In genomic region chr10:71138126-71138860, GRCh38 we compare ENCODE assay signal across 17 cellular contexts.
DNase-seq lines count a peak whose midpoint lies in the region; ATAC-seq and TF ChIP-seq lines count a peak whose summit lies in the region.
"Had no signal": no experiment of that assay in that cellular context is flagged by ENCODE, and none has a peak within 500 bp of the region (broad histone marks: within the 10 kb centered on the region; RNA-seq: fewer than 3 reads in every experiment).

No MANE protein-coding gene starts in this region.

- 39 to 48% methylated on average over 16 of the region's 16 CpGs for WGBS in heart right ventricle, 2 donors

- no peaks in the 10 kb centered on the region for H3K79me2 ChIP-seq in PC-3 (ENCODE audit: low read length)
- no peaks in the 10 kb centered on the region for H3K79me2 ChIP-seq in osteoblast (ENCODE audit: insufficient read depth, low read length)

- POLR2A ChIA-PET in PC-3 (lab: Charles Lee; ENCODE audit: unreplicated experiment): no interaction called here

- no peak overlapping the region for H3K4me3 Mint-ChIP-seq in activated CD8-positive, alpha-beta memory T cell treated with anti-CD3 and anti-CD28 coated beads, Interleukin-2, amount 10 ng/mL, durations not matched to agents 7 days and 5 days
- H3K4me3 Mint-ChIP-seq: activated B cell treated with CpG ODN at 0.5 μM for 24 hours; central memory CD8-positive, alpha-beta T cell; effector memory CD8-positive, alpha-beta T cell; nephron; stimulated activated naive B cell treated with anti-CD40 and anti-IgM and Interleukin-4, amounts not matched to agents 10 μg/mL and 1 μg/mL and 100 μg/mL, for 72 hours; T-helper 17 cell had no signal

- H3F3A ChIP-seq in PC-3 (ENCODE audit: low read length, unreplicated experiment): no peaks in the 10 kb centered on the region

- H3K36me3 Mint-ChIP-seq in activated CD8-positive, alpha-beta memory T cell treated with anti-CD3 and anti-CD28 coated beads, Interleukin-2, amount 10 ng/mL, durations not matched to agents 7 days and 5 days: no peaks in the 10 kb centered on the region
- H3K36me3 Mint-ChIP-seq: stimulated activated naive B cell treated with anti-CD40 and anti-IgM and Interleukin-4, amounts not matched to agents 10 μg/mL and 1 μg/mL and 100 μg/mL, for 72 hours had no signal

- H4K20me1 ChIP-seq in PC-3 (ENCODE audit: low read length) (no peaks in the 10 kb centered on the region), osteoblast (ENCODE audit: insufficient read depth, low read length) (no peaks in the 10 kb centered on the region)

- H3K9ac ChIP-seq in PC-3 (ENCODE audit: low read length): no peak overlapping the region

- H3K4me1 Mint-ChIP-seq in activated CD8-positive, alpha-beta memory T cell treated with anti-CD3 and anti-CD28 coated beads, Interleukin-2, amount 10 ng/mL, durations not matched to agents 7 days and 5 days: no peaks in the 10 kb centered on the region
- H3K4me1 Mint-ChIP-seq: activated B cell treated with CpG ODN at 0.5 μM for 24 hours; central memory CD8-positive, alpha-beta T cell; stimulated activated naive B cell treated with anti-CD40 and anti-IgM and Interleukin-4, amounts not matched to agents 10 μg/mL and 1 μg/mL and 100 μg/mL, for 72 hours; T-helper 17 cell had no signal

- intact Hi-C loops in heart right ventricle (cut with DNase I): no loop called here
- intact Hi-C loops in vagina (cut with DNase I): no loop called here
- intact Hi-C loops in PC-3 (cut with micrococcal nuclease): no loop called here

- H3K4me2 ChIP-seq in PC-3 (ENCODE audit: low read length): no peak overlapping the region
- H3K4me2 ChIP-seq in osteoblast (ENCODE audit: insufficient read depth, low read length): no peak overlapping the region

- H3K4me3 ChIP-seq in heart right ventricle (no peak overlapping the region), vagina (no peak overlapping the region), PC-3 (ENCODE audit: low read length) (no peak overlapping the region), osteoblast (ENCODE audit: insufficient read depth, low read length) (no peak overlapping the region)
- H3K4me3 ChIP-seq: transverse colon had no signal

- peaks cover 0 to 10% (median 0%) of the 10 kb centered on the region in 9 donors for H3K4me1 ChIP-seq in heart right ventricle
- H3K4me1 ChIP-seq in vagina: no peaks in the 10 kb centered on the region
- H3K4me1 ChIP-seq in PC-3 (ENCODE audit: insufficient read depth, low read length): no peaks in the 10 kb centered on the region
- no peaks in the 10 kb centered on the region for H3K4me1 ChIP-seq in osteoblast (ENCODE audit: insufficient read depth, low read length)
- H3K4me1 ChIP-seq: transverse colon had no signal

- H3K36me3 ChIP-seq in heart right ventricle: no peaks in the 10 kb centered on the region
- no peaks in the 10 kb centered on the region for H3K36me3 ChIP-seq in vagina
- H3K36me3 ChIP-seq in PC-3 (ENCODE audit: low read depth, low read length): no peaks in the 10 kb centered on the region
- H3K36me3 ChIP-seq in osteoblast (ENCODE audit: insufficient read depth, low read length): no peaks in the 10 kb centered on the region
- H3K36me3 ChIP-seq: transverse colon had no signal

- peak; percentile 18 for DNase-seq in activated CD8-positive, alpha-beta memory T cell treated with anti-CD3 and anti-CD28 coated beads, Interleukin-2, amount 10 ng/mL, durations not matched to agents 7 days and 5 days
- no peak for DNase-seq in activated CD8-positive, alpha-beta memory T cell treated with anti-CD3 and anti-CD28 coated beads, Interleukin-2, amount 50 U/mL, for 4 hours
- DNase-seq in NCI-H2196 (lab: John Stamatoyannopoulos, UW; ENCODE audit: unreplicated experiment): peak; percentile 22
- peak in 1 of 2 donors; percentile 43 for DNase-seq in heart right ventricle
- DNase-seq in vagina (ENCODE audit: extremely low spot score in 2 of 2): peak; percentile 71 to 90
- no peak for DNase-seq in PC-3
- no peak for DNase-seq in osteoblast (ENCODE audit: insufficient read length, low spot score, missing footprints)
- DNase-seq: activated B cell treated with CpG ODN at 0.5 μM for 24 hours; effector memory CD8-positive, alpha-beta T cell; NCI-H2029 treated with DMSO at 0.1 percent for 48 hours; stimulated activated naive B cell treated with anti-CD40 and anti-IgM and Interleukin-4, amounts not matched to agents 10 μg/mL and 1 μg/mL and 100 μg/mL, for 72 hours; T-helper 17 cell; transverse colon had no signal

- H3K27ac ChIP-seq in heart right ventricle: no peak overlapping the region
- no peak overlapping the region for H3K27ac ChIP-seq in vagina
- no peak overlapping the region for H3K27ac ChIP-seq in PC-3 (ENCODE audit: low read length)
- H3K27ac ChIP-seq in osteoblast (ENCODE audit: low read depth, low read length): no peak overlapping the region
- H3K27ac ChIP-seq: C4-2B, transverse colon had no signal

- H3K27me3 ChIP-seq in heart right ventricle (peaks cover 0 to 15% (median 0%) of the 10 kb centered on the region in 7 donors), vagina (no peaks in the 10 kb centered on the region), PC-3 (ENCODE audit: low read length) (peaks cover 45% of the 10 kb centered on the region), osteoblast (ENCODE audit: insufficient read depth, low read length) (peaks cover 30% of the 10 kb centered on the region)
- H3K27me3 ChIP-seq: transverse colon had no signal

- no peak for TF ChIP-seq POLR2A in vagina (IDR thresholded peaks at IDR 0.05)

- no peak for ATAC-seq in activated CD8-positive, alpha-beta memory T cell treated with anti-CD3 and anti-CD28 coated beads, Interleukin-2, amount 10 ng/mL, durations not matched to agents 7 days and 5 days
- peak in 5 of 8 donors; percentile 15 to 46 (median 41) for ATAC-seq in heart right ventricle
- no peak for ATAC-seq in PC-3
- no peak for ATAC-seq in GM18907 (IDR thresholded peaks at IDR 0.05; ENCODE audit: unreplicated experiment)
- ATAC-seq: effector memory CD8-positive, alpha-beta T cell; stimulated activated naive B cell treated with anti-CD40 and anti-IgM and Interleukin-4, amounts not matched to agents 10 μg/mL and 1 μg/mL and 100 μg/mL, for 72 hours; T-helper 17 cell had no signal

- H3K9me3 ChIP-seq in heart right ventricle (no peaks in the 10 kb centered on the region), vagina (no peaks in the 10 kb centered on the region), PC-3 (ENCODE audit: low read length) (no peaks in the 10 kb centered on the region), osteoblast (ENCODE audit: low read depth, low read length) (no peaks in the 10 kb centered on the region)
- H3K9me3 ChIP-seq: transverse colon had no signal

- CTCF ChIA-PET in activated CD8-positive, alpha-beta memory T cell treated with anti-CD3 and anti-CD28 coated beads, Interleukin-2, amount 10 ng/mL, durations not matched to agents 7 days and 5 days (lab: Charles Lee): no interaction called here
- CTCF ChIA-PET in PC-3 (lab: Charles Lee): no interaction called here

- TF ChIP-seq CTCF in heart right ventricle (IDR thresholded peaks at IDR 0.05) (no peak), vagina (IDR thresholded peaks at IDR 0.05) (no peak), PC-3 (conservative IDR thresholded peaks at IDR 0.05; ENCODE audit: low read depth, low read length) (no peak), osteoblast (IDR thresholded peaks at IDR 0.05; ENCODE audit: extremely low read depth, low read depth, low read length) (no peak)

- no peaks in the 10 kb centered on the region for H3K9me3 Mint-ChIP-seq in activated CD8-positive, alpha-beta memory T cell treated with anti-CD3 and anti-CD28 coated beads, Interleukin-2, amount 10 ng/mL, durations not matched to agents 7 days and 5 days (ENCODE audit: low read depth)
- H3K9me3 Mint-ChIP-seq: activated B cell treated with CpG ODN at 0.5 μM for 24 hours; central memory CD8-positive, alpha-beta T cell; effector memory CD8-positive, alpha-beta T cell; nephron; stimulated activated naive B cell treated with anti-CD40 and anti-IgM and Interleukin-4, amounts not matched to agents 10 μg/mL and 1 μg/mL and 100 μg/mL, for 72 hours had no signal

- H3K9me2 ChIP-seq in PC-3 (replicated peaks; ENCODE audit: low read length): no peaks in the 10 kb centered on the region

- H2AFZ ChIP-seq in PC-3 (ENCODE audit: low read length) (no peak overlapping the region), osteoblast (ENCODE audit: low read length) (no peak overlapping the region)

- no peak overlapping the region for H3K27ac Mint-ChIP-seq in activated CD8-positive, alpha-beta memory T cell treated with anti-CD3 and anti-CD28 coated beads, Interleukin-2, amount 10 ng/mL, durations not matched to agents 7 days and 5 days
- H3K27ac Mint-ChIP-seq: activated B cell treated with CpG ODN at 0.5 μM for 24 hours; effector memory CD8-positive, alpha-beta T cell; stimulated activated naive B cell treated with anti-CD40 and anti-IgM and Interleukin-4, amounts not matched to agents 10 μg/mL and 1 μg/mL and 100 μg/mL, for 72 hours; T-helper 17 cell had no signal

- BruUV-seq in PC-3 (replicated peaks; lab: Mats Ljungman, UMichigan): no TSS peak

- H3K27me3 Mint-ChIP-seq in activated CD8-positive, alpha-beta memory T cell treated with anti-CD3 and anti-CD28 coated beads, Interleukin-2, amount 10 ng/mL, durations not matched to agents 7 days and 5 days: peaks cover 10% of the 10 kb centered on the region

Comparison
In these comparisons a context has a peak if more than half of its experiments do, and no peak if none do; other contexts are left out.
1. DNase-seq: peak in activated CD8-positive, alpha-beta memory T cell treated with anti-CD3 and anti-CD28 coated beads, Interleukin-2, amount 10 ng/mL, durations not matched to agents 7 days and 5 days (single experiment), NCI-H2196 (single experiment) and vagina (2 of 2); none in activated CD8-positive, alpha-beta memory T cell treated with anti-CD3 and anti-CD28 coated beads, Interleukin-2, amount 50 U/mL, for 4 hours (single experiment), PC-3 (single experiment) and osteoblast (single experiment).
2. ATAC-seq: peak in heart right ventricle (5 of 8); none in activated CD8-positive, alpha-beta memory T cell treated with anti-CD3 and anti-CD28 coated beads, Interleukin-2, amount 10 ng/mL, durations not matched to agents 7 days and 5 days (single experiment), PC-3 (single experiment) and GM18907 (single experiment).